Comparison of ENCODE assay signal across 24 cellular contexts in the genomic region with DNA sequence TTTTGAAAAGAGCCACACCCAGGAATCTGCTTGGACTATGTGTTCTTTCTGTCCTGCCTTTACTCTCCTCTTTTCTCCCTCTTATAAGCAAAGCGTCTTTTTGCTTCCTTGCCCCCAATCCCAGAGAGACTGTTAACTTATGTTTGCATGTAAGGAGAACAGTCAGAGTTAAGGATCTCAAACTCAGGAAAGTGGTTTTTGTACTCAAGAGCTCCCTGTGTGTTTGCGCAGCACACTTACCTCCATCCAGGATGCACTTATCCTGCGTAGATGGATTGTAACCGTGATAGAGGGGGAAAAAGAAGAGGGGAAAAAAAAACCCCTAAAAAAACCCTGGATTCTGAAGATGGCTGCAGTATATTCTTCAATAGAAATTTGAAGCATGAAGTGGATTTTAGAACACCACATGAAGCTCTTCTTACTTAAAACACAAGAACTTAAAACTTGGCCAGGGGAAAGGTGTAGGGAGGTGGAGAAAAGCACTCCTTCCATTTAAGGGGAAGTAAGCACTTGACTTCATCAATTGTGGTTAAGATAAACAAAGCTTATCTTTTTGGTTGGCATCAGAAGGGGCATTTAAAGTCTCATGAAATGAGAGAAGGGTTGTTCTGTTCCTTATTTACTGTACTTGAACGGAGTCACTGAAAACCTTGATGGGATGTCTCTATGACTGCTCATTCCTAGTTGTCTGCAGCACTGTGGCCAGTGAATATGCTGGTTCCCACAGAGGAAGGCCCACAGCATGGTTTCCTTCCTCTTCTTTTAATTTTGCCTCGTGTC.
DNase-seq lines count a peak whose midpoint lies in the region; ATAC-seq, FAIRE-seq and TF ChIP-seq lines count a peak whose summit lies in the region.
"Had no signal": no experiment of that assay in that cellular context is flagged by ENCODE, and none has a peak within 500 bp of the region (broad histone marks: within the 10 kb centered on the region; RNA-seq: fewer than 3 reads in every experiment).

No MANE protein-coding gene starts in this region.

- POLR2A ChIA-PET in A673 (lab: Charles Lee; ENCODE audit: low non-redundant PET): interaction anchor here (0.7 kb wide), 1 partner anchor 82 kb away, joined by 3 read pairs; no protein-coding TSS in a partner anchor

- H3K27ac Mint-ChIP-seq in glutamatergic neuron (ENCODE audit: unreplicated experiment): peak overlapping the region; percentile 87
- H3K27ac Mint-ChIP-seq: T-helper 1 cell treated with Interleukin-12 subunit alpha and Interleukin-12 subunit beta and Interleukin-4 antibody, amounts not matched to agents 30 μg/mL and 1 μg/mL, for 36 hours had no signal

- no peaks in the 10 kb centered on the region for H3K36me3 ChIP-seq in A673 (ENCODE audit: insufficient read depth, low read length, poor library complexity, severe bottlenecking)
- H3K36me3 ChIP-seq: brain microvascular endothelial cell, prostate gland, thoracic aorta, WERI-Rb-1 had no signal

- H3K9me3 Mint-ChIP-seq in glutamatergic neuron (ENCODE audit: unreplicated experiment): peaks cover 17% of the 10 kb centered on the region

- BruUV-seq in A673 (replicated peaks; lab: Mats Ljungman, UMichigan): no TSS peak

- TF ChIP-seq CTCF in A673 (conservative IDR thresholded peaks at IDR 0.05; ENCODE audit: low read depth, low read length) (no peak), glutamatergic neuron (IDR thresholded peaks at IDR 0.05; ENCODE audit: partially characterized antibody, unreplicated experiment) (no peak)

- peaks cover 49% of the 10 kb centered on the region for H3K4me1 ChIP-seq in A673 (ENCODE audit: insufficient read depth, low read length, poor library complexity, severe bottlenecking)
- H3K4me1 ChIP-seq: prostate gland had no signal

- H3K4me3 ChIP-seq in A673 (ENCODE audit: low read depth, low read length, poor library complexity, severe bottlenecking): no peak overlapping the region
- H3K4me3 ChIP-seq: coronary artery, prostate gland, thoracic aorta had no signal

- H3K27me3 Mint-ChIP-seq in glutamatergic neuron (ENCODE audit: unreplicated experiment): peaks cover 14% of the 10 kb centered on the region

- peak overlapping the region; percentile 9 for H3K4me3 Mint-ChIP-seq in glutamatergic neuron (ENCODE audit: unreplicated experiment)
- H3K4me3 Mint-ChIP-seq: endodermal cell; T-helper 1 cell treated with Interleukin-12 subunit alpha and Interleukin-12 subunit beta and Interleukin-4 antibody, amounts not matched to agents 30 μg/mL and 1 μg/mL, for 36 hours had no signal

- no peak overlapping the region for H3K27ac ChIP-seq in A673 (ENCODE audit: low read depth, low read length, poor library complexity, severe bottlenecking)
- H3K27ac ChIP-seq: brain microvascular endothelial cell, coronary artery, prostate gland, thoracic aorta, WERI-Rb-1 had no signal

- H3K9me3 ChIP-seq in A673 (ENCODE audit: low read depth, low read length, poor library complexity, severe bottlenecking): no peaks in the 10 kb centered on the region
- H3K9me3 ChIP-seq: prostate gland, thoracic aorta had no signal

- no peak for FAIRE-seq in HTR-8/SVneo (lab: Jason Lieb, UNC)
- FAIRE-seq: GM18507 had no signal

- H3K4me1 Mint-ChIP-seq in glutamatergic neuron (ENCODE audit: low read depth, unreplicated experiment): peaks cover 59% of the 10 kb centered on the region

- peaks cover 9% of the 10 kb centered on the region for H3K36me3 Mint-ChIP-seq in glutamatergic neuron (ENCODE audit: unreplicated experiment)

- CTCF ChIA-PET in A673 (lab: Charles Lee): no interaction called here

- H3K27me3 ChIP-seq in A673 (replicated peaks; ENCODE audit: insufficient read depth, low read depth, low read length, poor library complexity): no peaks in the 10 kb centered on the region
- H3K27me3 ChIP-seq: brain microvascular endothelial cell had no signal

- no peak for ATAC-seq in GM21786 (IDR thresholded peaks at IDR 0.05; ENCODE audit: unreplicated experiment)
- ATAC-seq: left cardiac atrium had no signal

- intact Hi-C loops in A673 (cut with micrococcal nuclease; ENCODE audit: unreplicated experiment): loop anchor here (5.0 kb wide), 1 partner anchor 65 kb away; no protein-coding TSS in a partner anchor

- DNase-seq in A673 (ENCODE audit: low spot score) (peak; percentile 85), DMS79 (lab: John Stamatoyannopoulos, UW) (peak; percentile 98), NCI-H2029 (lab: John Stamatoyannopoulos, UW) (peak; percentile 61), glutamatergic neuron (no peak), HTR-8/SVneo (ENCODE audit: insufficient read length, low spot score) (no peak)
- no peak for DNase-seq in activated naive CD4-positive, alpha-beta T cell treated with Interleukin-2 at 50 U/mL for 16 hours
- DNase-seq: activated CD4-positive, alpha-beta T cell treated with anti-CD3 and anti-CD28 coated beads, Interleukin-2, amount 50 U/mL, for 48 hours; activated effector memory CD4-positive, alpha-beta T cell treated with Interleukin-2 at 50 U/mL for 16 hours; brain microvascular endothelial cell; endodermal cell; left cardiac atrium; midbrain; NCI-H1930; NCI-H524; SHP77 treated with DMSO at 0.1 percent for 48 hours; stimulated activated CD4-positive, alpha-beta T cell treated with anti-CD3 and anti-CD28 coated beads, Interleukin-1b, Interleukin-23, amount 100 ng/mL, for 48 hours; stimulated activated naive CD4-positive, alpha-beta T cell; WERI-Rb-1 had no signal

Comparison
In these comparisons a context has a peak if more than half of its experiments do, and no peak if none do; other contexts are left out.
1. DNase-seq: peak in A673 (single experiment), DMS79 (single experiment) and NCI-H2029 (single experiment); none in glutamatergic neuron (single experiment), HTR-8/SVneo (single experiment) and activated naive CD4-positive, alpha-beta T cell treated with Interleukin-2 at 50 U/mL for 16 hours (single experiment).